In the genomic region with DNA sequence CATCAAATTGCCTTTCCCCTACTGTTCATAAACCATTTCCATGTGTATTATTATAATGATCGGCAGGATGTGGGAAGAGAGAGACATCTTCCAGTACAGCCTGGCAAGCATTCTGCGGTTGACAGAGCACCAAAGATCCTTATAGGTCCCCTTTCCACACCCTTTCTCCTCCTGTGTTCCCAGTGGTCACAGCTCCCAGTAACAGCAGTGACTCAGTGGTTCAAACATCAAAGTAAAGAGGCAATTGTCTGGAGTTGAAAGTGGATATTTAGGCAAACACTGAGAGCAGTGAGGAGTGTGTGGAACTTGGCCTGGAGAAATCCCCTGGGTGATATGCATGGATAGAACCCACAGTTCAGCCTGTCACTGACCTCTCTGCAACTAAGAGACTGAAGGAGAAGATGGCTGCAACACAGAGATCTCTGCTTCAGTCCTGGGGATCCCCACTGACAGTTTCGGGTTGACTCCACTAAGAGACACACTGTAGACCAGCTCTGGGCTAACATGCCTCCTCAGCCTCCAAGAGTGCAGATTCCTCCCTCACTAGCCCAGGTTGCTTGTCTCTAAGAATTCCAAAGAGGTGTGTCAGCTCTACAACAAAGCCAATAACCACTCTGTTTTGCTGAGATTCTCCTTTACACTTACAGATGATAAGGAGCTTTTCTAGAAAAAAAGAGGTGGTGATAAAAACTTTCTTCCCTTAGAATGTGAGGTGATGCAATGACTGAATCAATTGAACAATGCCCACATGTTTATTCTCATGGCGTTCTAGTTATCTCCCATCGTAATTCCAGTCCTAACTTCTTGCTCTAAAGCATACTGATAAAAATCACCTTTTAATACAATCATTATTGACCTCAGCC, we compare ENCODE assay signal across 8 cellular contexts.
DNase-seq lines count a peak whose midpoint lies in the region; ATAC-seq and TF ChIP-seq lines count a peak whose summit lies in the region.

No MANE protein-coding gene starts in this region.

- no peaks in the 10 kb centered on the region for H3K27me3 ChIP-seq in MM.1S (replicated peaks; ENCODE audit: insufficient read depth, low read length)

- no peak overlapping the region for H3K27ac ChIP-seq in MM.1S (ENCODE audit: low read length)

- no peak overlapping the region for H3K4me2 ChIP-seq in MM.1S (ENCODE audit: low read depth, low read length)

- TF ChIP-seq CTCF in GM12865 (IDR thresholded peaks at IDR 0.05; ENCODE audit: insufficient read depth, low read depth, low read length, missing control alignments): no peak
- TF ChIP-seq CTCF in fibroblast of mammary gland (conservative IDR thresholded peaks at IDR 0.05; ENCODE audit: control insufficient read depth, insufficient read depth, low read depth, low read length): no peak
- TF ChIP-seq CTCF in MM.1S (IDR thresholded peaks at IDR 0.05; ENCODE audit: low read length): no peak

- H3K9me3 ChIP-seq in MM.1S (replicated peaks; ENCODE audit: insufficient read depth, low read length): no peaks in the 10 kb centered on the region

- peak; percentile 83 for DNase-seq in GM12865 (ENCODE audit: low read depth)
- DNase-seq in fibroblast of mammary gland (ENCODE audit: low read depth): peak; percentile 96
- DNase-seq in cortex of kidney (lab: John Stamatoyannopoulos, UW): no peak
- no peak for DNase-seq in MM.1S
- DNase-seq in NCI-H1092 treated with DMSO at 0.1 percent for 48 hours (lab: John Stamatoyannopoulos, UW): no peak
- no peak for DNase-seq in NCI-H82 (lab: John Stamatoyannopoulos, UW)

- H3K36me3 ChIP-seq in MM.1S (replicated peaks; ENCODE audit: insufficient read depth, low read length): no peaks in the 10 kb centered on the region

- H3K4me3 ChIP-seq in GM12865 (ENCODE audit: low read depth, low read length) (no peak overlapping the region), fibroblast of mammary gland (ENCODE audit: control insufficient read depth, low read depth, low read length) (no peak overlapping the region), MM.1S (ENCODE audit: low read length) (no peak overlapping the region)

- no peaks in the 10 kb centered on the region for H4K20me1 ChIP-seq in MM.1S (ENCODE audit: insufficient read depth, low read length)

- H3F3A ChIP-seq in MM.1S (ENCODE audit: insufficient read depth, low read length): no peaks in the 10 kb centered on the region

- no peaks in the 10 kb centered on the region for H3K79me2 ChIP-seq in MM.1S (ENCODE audit: low read length)

- no peak overlapping the region for H3K9ac ChIP-seq in MM.1S (ENCODE audit: low read length)

- ATAC-seq in GM21381 (IDR thresholded peaks at IDR 0.05; ENCODE audit: unreplicated experiment) (peak; percentile 81), HG03571 (IDR thresholded peaks at IDR 0.05; ENCODE audit: unreplicated experiment) (peak; percentile 75)

- H3K4me1 ChIP-seq in MM.1S (ENCODE audit: low read length): peaks cover 18% of the 10 kb centered on the region

- no peaks in the 10 kb centered on the region for H3K9me2 ChIP-seq in MM.1S (replicated peaks; ENCODE audit: insufficient read depth, low read length)

- no peak overlapping the region for H2AFZ ChIP-seq in MM.1S (ENCODE audit: low read length)

Comparison
In these comparisons a context has a peak if more than half of its experiments do, and no peak if none do; other contexts are left out.
1. DNase-seq: peak in GM12865 (single experiment) and fibroblast of mammary gland (single experiment); none in cortex of kidney (single experiment), MM.1S (single experiment), NCI-H1092 treated with DMSO at 0.1 percent for 48 hours (single experiment) and NCI-H82 (single experiment).